Comparison of ENCODE assay signal across 2 cellular contexts in genomic region chr5:160479926-160480325, GRCh38.
TF ChIP-seq lines count a peak whose summit lies in the region.

No MANE protein-coding gene starts in this region.

TF ChIP-seq in GM23338, 12 proteins besides CTCF, POLR2A, EP300 and RAD21 (continued from another document):
- TF ChIP-seq REST (IDR thresholded peaks at IDR 0.05; ENCODE audit: unreplicated experiment) (no peak), ZNF114 (CRISPR knock-in tag; IDR thresholded peaks at IDR 0.05) (no peak), JUNB (IDR thresholded peaks at IDR 0.05; ENCODE audit: unreplicated experiment) (no peak)
TF ChIP-seq in GM23338: peak in this region for 0.

TF ChIP-seq in HepG2, 621 proteins besides CTCF, POLR2A, EP300 and RAD21 (continued from another document):
- no peak for TF ChIP-seq ZNF3 (CRISPR knock-in tag; IDR thresholded peaks at IDR 0.05)
- TF ChIP-seq CAMTA2 (CRISPR knock-in tag; IDR thresholded peaks at IDR 0.05; ENCODE audit: borderline replicate concordance), result no peak
- TF ChIP-seq SRY (CRISPR knock-in tag; IDR thresholded peaks at IDR 0.05), result no peak
- TF ChIP-seq MAFK (conservative IDR thresholded peaks at IDR 0.05 in 1 of 2, IDR thresholded peaks at IDR 0.05 in 1 of 2; ENCODE audit: low read length in 2 of 2), result no peak
- TF ChIP-seq ZNF687 (CRISPR knock-in tag; IDR thresholded peaks at IDR 0.05), result no peak
- no peak for TF ChIP-seq ZNF740 (CRISPR knock-in tag; IDR thresholded peaks at IDR 0.05)
- TF ChIP-seq MXD4 (CRISPR knock-in tag; IDR thresholded peaks at IDR 0.05), result no peak
- TF ChIP-seq SUZ12 (IDR thresholded peaks at IDR 0.05; ENCODE audit: low read depth, low read length), result no peak
